In genomic region chr20:34524426-34524825, GRCh38 we compare ENCODE assay signal across 24 cellular contexts. TPM values are rescaled to one million over a fixed set of nuclear protein-coding genes. Genes with fewer than 3 reads are reported as not detected.
DNase-seq lines count a peak whose midpoint lies in the region; ATAC-seq, FAIRE-seq and TF ChIP-seq lines count a peak whose summit lies in the region.
"Had no signal": no experiment of that assay in that cellular context is flagged by ENCODE, and none has a peak within 500 bp of the region (broad histone marks: within the 10 kb centered on the region; RNA-seq: fewer than 3 reads in every experiment).

No MANE protein-coding gene starts in this region.

- TF ChIP-seq POLR2A in prostate gland (IDR thresholded peaks at IDR 0.05): no peak
- TF ChIP-seq POLR2A in vagina (IDR thresholded peaks at IDR 0.05): no peak
- TF ChIP-seq POLR2A in H54 (IDR thresholded peaks at IDR 0.05; ENCODE audit: low read depth, low read length): no peak

- FAIRE-seq in H54 (lab: Jason Lieb, UNC): no peak
- FAIRE-seq: G401.6, GM12891, urothelium cell line had no signal

- H3K27ac ChIP-seq in right cardiac atrium (ENCODE audit: low read length): peak overlapping the region; percentile 5
- peak overlapping the region; percentile 73 for H3K27ac ChIP-seq in epithelial cell of prostate
- H3K27ac ChIP-seq in prostate gland: peak overlapping the region; percentile 85 to 86
- peak overlapping the region; percentile 78 for H3K27ac ChIP-seq in vagina
- H3K27ac ChIP-seq: WERI-Rb-1 had no signal

- intact Hi-C loops in right cardiac atrium (cut with DNase I): loop anchor here in 1 of 4 donors (10.0 kb wide), 1 partner anchor 210 kb away; no protein-coding TSS in a partner anchor
- intact Hi-C loops in left cardiac atrium (cut with DNase I): no loop called here
- intact Hi-C loops in prostate gland (cut with DNase I): loop anchor here (5.0 kb wide), 1 partner anchor 52 kb away; no protein-coding TSS in a partner anchor
- intact Hi-C loops in vagina (cut with DNase I): loop anchor here (10.0 kb wide), 1 partner anchor 210 kb away; no protein-coding TSS in a partner anchor

- TF ChIP-seq CTCF in prostate gland (IDR thresholded peaks at IDR 0.05) (no peak), vagina (IDR thresholded peaks at IDR 0.05) (no peak)

- DNase-seq in right cardiac atrium (no peak), left cardiac atrium (no peak), epithelial cell of prostate (ENCODE audit: low read depth, low spot score) (no peak), prostate gland (ENCODE audit: low spot score) (no peak), vagina (ENCODE audit: extremely low spot score in 2 of 2) (peak in 1 of 2 donors; percentile 56), H54 (ENCODE audit: insufficient read length, low spot score) (no peak), hepatic stellate cell (ENCODE audit: low spot score) (no peak)
- no peak for DNase-seq in stimulated activated naive CD4-positive, alpha-beta T cell (lab: John Stamatoyannopoulos, UW)
- DNase-seq: activated CD8-positive, alpha-beta T cell treated with anti-CD3 and anti-CD28 coated beads for 36 hours; activated gamma-delta T cell treated with Interleukin-2 at 50 U/mL for 16 hours; COR-L47; effector memory CD4-positive, alpha-beta T cell; H9; MG63; NCI-H1930; NCI-H526; stimulated activated CD4-positive, alpha-beta T cell treated with anti-CD3 and anti-CD28 coated beads, Interleukin-2, amount 100 ng/mL, for 48 hours; WERI-Rb-1 had no signal

- H3K27me3 ChIP-seq in right cardiac atrium (ENCODE audit: control insufficient read depth, insufficient read depth): no peaks in the 10 kb centered on the region
- no peaks in the 10 kb centered on the region for H3K27me3 ChIP-seq in prostate gland (replicated peaks; ENCODE audit: insufficient read depth)
- H3K27me3 ChIP-seq in vagina: no peaks in the 10 kb centered on the region
- H3K27me3 ChIP-seq: breast epithelium, MG63 had no signal

- no peak overlapping the region for H3K4me3 ChIP-seq in right cardiac atrium (ENCODE audit: low read length)
- no peak overlapping the region for H3K4me3 ChIP-seq in prostate gland
- H3K4me3 ChIP-seq in vagina: no peak overlapping the region
- H3K4me3 ChIP-seq: breast epithelium, lung, MG63 had no signal

- H3K36me3 ChIP-seq in prostate gland (peaks cover 0 to 5% of the 10 kb centered on the region in 2 donors), vagina (peaks cover 0 to 28% of the 10 kb centered on the region in 2 donors)
- H3K36me3 ChIP-seq: breast epithelium had no signal

- H3K9me3 ChIP-seq in right cardiac atrium (ENCODE audit: control insufficient read depth, low read length) (no peaks in the 10 kb centered on the region), prostate gland (no peaks in the 10 kb centered on the region), vagina (no peaks in the 10 kb centered on the region)
- H3K9me3 ChIP-seq: breast epithelium, MG63 had no signal

- ATAC-seq in right cardiac atrium (no peak), left cardiac atrium (no peak)
- ATAC-seq: activated CD8-positive, alpha-beta T cell treated with anti-CD3 and anti-CD28 coated beads for 36 hours; natural killer cell treated with Interleukin-12 subunit alpha and Interleukin-12 subunit beta and Interleukin-15 and Interleukin-18, amount 100 ng/mL, for 72 hours had no signal

- WGBS in right cardiac atrium: 87% methylated on average over 11 of the region's 11 CpGs
- 71% methylated on average over 11 of the region's 11 CpGs for WGBS in prostate gland

- peaks cover 6% of the 10 kb centered on the region for H3K4me1 ChIP-seq in right cardiac atrium (ENCODE audit: control insufficient read depth, insufficient read depth, low read length)
- H3K4me1 ChIP-seq in prostate gland (replicated peaks): peaks cover 21% of the 10 kb centered on the region
- peaks cover 81% of the 10 kb centered on the region for H3K4me1 ChIP-seq in vagina

RNA-seq across cellular contexts. Expression of gene DYNLRB1, which starts 8.2 kb away (rescaled TPM):
- total RNA-seq in right cardiac atrium (100 to 1,000 TPM; 134 to 163 (median 151) TPM), left cardiac atrium (100 to 1,000 TPM; 138 to 141 TPM), prostate gland (100 to 1,000 TPM; 132 to 247 TPM), vagina (135 TPM)
- polyA plus RNA-seq in right cardiac atrium: 289 TPM

RNA-seq across cellular contexts. Expression of gene MAP1LC3A, which starts 34.1 kb away (rescaled TPM):
- total RNA-seq in right cardiac atrium (10 to 100 TPM; 61.8 to 85.7 (median 79.8) TPM), left cardiac atrium (10 to 100 TPM; 76.7 to 85.7 TPM), prostate gland (100 to 1,000 TPM in 1 of 2 donors, 10 to 100 TPM in 1; 74.3 to 128 TPM), vagina (71.5 TPM)
- polyA plus RNA-seq in right cardiac atrium: 116 TPM

Comparison
In these comparisons a context has a peak if more than half of its experiments do, and no peak if none do; other contexts are left out.
1. H3K27ac ChIP-seq: peak in every context shown above with its lines; median percentile 86 in prostate gland; 78 in vagina; 73 in epithelial cell of prostate; 5 in right cardiac atrium.
2. intact Hi-C loops: an anchor here in prostate gland (5.0 kb wide) and vagina (10.0 kb wide); none called in left cardiac atrium.